ENCODE assay signal across 16 cellular contexts in genomic region chr20:62484478-62484877, GRCh38. TPM values are rescaled to one million over a fixed set of nuclear protein-coding genes. Genes with fewer than 3 reads are reported as not detected.
DNase-seq lines count a peak whose midpoint lies in the region; ATAC-seq and TF ChIP-seq lines count a peak whose summit lies in the region.
"Had no signal": no experiment of that assay in that cellular context is flagged by ENCODE, and none has a peak within 500 bp of the region (broad histone marks: within the 10 kb centered on the region; RNA-seq: fewer than 3 reads in every experiment).

No MANE protein-coding gene starts in this region.

- peaks cover 28% of the 10 kb centered on the region for H3F3A ChIP-seq in smooth muscle cell (ENCODE audit: low read depth)

- no peak overlapping the region for H2BK5ac ChIP-seq in mesenchymal stem cell (ENCODE audit: low read depth, low read length, poor library complexity, severe bottlenecking)

- H3K27ac ChIP-seq in RWPE2 (ENCODE audit: poor library complexity, severe bottlenecking) = no peak overlapping the region
- H3K27ac ChIP-seq in mesenchymal stem cell (ENCODE audit: low read length, poor library complexity, severe bottlenecking) = no peak overlapping the region
- peak overlapping the region; percentile 44 for H3K27ac ChIP-seq in smooth muscle cell (ENCODE audit: low read depth)
- H3K27ac ChIP-seq in CD8-positive, alpha-beta T cell (ENCODE audit: low read depth, low read length) = no peak overlapping the region
- H3K27ac ChIP-seq: A549, C4-2B had no signal

- no peak overlapping the region for H3K14ac ChIP-seq in mesenchymal stem cell (ENCODE audit: low read length in 2 of 2)

- no peaks in the 10 kb centered on the region for H3K79me1 ChIP-seq in mesenchymal stem cell (replicated peaks; ENCODE audit: low read length, poor library complexity, severe bottlenecking)

- H2AK5ac ChIP-seq in mesenchymal stem cell (ENCODE audit: low read length, severe bottlenecking) = no peak overlapping the region

- no peaks in the 10 kb centered on the region for H4K20me1 ChIP-seq in smooth muscle cell (ENCODE audit: low read depth)

- intact Hi-C loops in CD8-positive, alpha-beta T cell (cut with DNase I, micrococcal nuclease) = no loop called here

- H2BK120ac ChIP-seq in mesenchymal stem cell (ENCODE audit: low read depth, low read length) = no peak overlapping the region

- WGBS in mesenchymal stem cell = 93% methylated on average over 9 of the region's 9 CpGs
- 86% methylated on average over 9 of the region's 9 CpGs for WGBS in smooth muscle cell (ENCODE audit: low lambda C conversion rate)

- peak overlapping the region; percentile 34 for H3K9ac ChIP-seq in NT2/D1 (ENCODE audit: insufficient read length, low read depth)
- H3K9ac ChIP-seq in mesenchymal stem cell (ENCODE audit: low read length) = no peak overlapping the region
- no peak overlapping the region for H3K9ac ChIP-seq in smooth muscle cell (ENCODE audit: low read depth)

- DNase-seq in NT2/D1 (ENCODE audit: low read depth, low spot score) = no peak
- peak; percentile 85 for DNase-seq in RWPE2 (ENCODE audit: low spot score)
- DNase-seq in mesenchymal stem cell = no peak
- no peak for DNase-seq in smooth muscle cell (lab: John Stamatoyannopoulos, UW; ENCODE audit: unreplicated experiment)
- DNase-seq in CD8-positive, alpha-beta T cell = no peak
- DNase-seq in mesenteric fat pad (ENCODE audit: low spot score) = no peak
- DNase-seq: BE2C; CD4-positive, alpha-beta memory T cell; DMS53; HCEC 1CT; HFFc6 had no signal

- H3K36me3 Mint-ChIP-seq in CD8-positive, alpha-beta T cell = no peaks in the 10 kb centered on the region
- H3K36me3 Mint-ChIP-seq: CD4-positive, alpha-beta memory T cell had no signal

- no peaks in the 10 kb centered on the region for H3K79me2 ChIP-seq in smooth muscle cell (ENCODE audit: low read depth)

- H2BK12ac ChIP-seq in mesenchymal stem cell (ENCODE audit: low read length in 2 of 2) = no peak overlapping the region

- H3K4ac ChIP-seq in mesenchymal stem cell (ENCODE audit: low read depth in 1 of 2, low read length in 2 of 2) = no peak overlapping the region

- H3K4me3 Mint-ChIP-seq in CD8-positive, alpha-beta T cell = no peak overlapping the region
- H3K4me3 Mint-ChIP-seq: CD4-positive, alpha-beta memory T cell; HFFc6 had no signal

- ATAC-seq in RWPE2 (ENCODE audit: low read depth) (no peak), GM18867 (IDR thresholded peaks at IDR 0.05; ENCODE audit: unreplicated experiment) (no peak)
- no peak for ATAC-seq in CD8-positive, alpha-beta T cell

- H3K27me3 ChIP-seq in NT2/D1 (ENCODE audit: insufficient read depth, insufficient read length) = peaks cover 57% of the 10 kb centered on the region
- peaks cover 36% of the 10 kb centered on the region for H3K27me3 ChIP-seq in RWPE2 (ENCODE audit: insufficient read depth, poor library complexity, severe bottlenecking)
- H3K27me3 ChIP-seq in mesenchymal stem cell (ENCODE audit: control insufficient read depth in 1 of 2, insufficient read depth in 1 of 2, low read length in 2 of 2) = peaks cover 84 to 96% of the 10 kb centered on the region in 2 experiments
- no peaks in the 10 kb centered on the region for H3K27me3 ChIP-seq in smooth muscle cell (ENCODE audit: low read depth)
- H3K27me3 ChIP-seq in CD8-positive, alpha-beta T cell (ENCODE audit: insufficient read depth, low read length) = peaks cover 11% of the 10 kb centered on the region

- peaks cover 40% of the 10 kb centered on the region for H3K27me3 Mint-ChIP-seq in CD8-positive, alpha-beta T cell (ENCODE audit: low read depth)

- H3K18ac ChIP-seq in mesenchymal stem cell (ENCODE audit: low read depth in 1 of 2, low read length in 2 of 2) = no peak overlapping the region

- H4K91ac ChIP-seq in mesenchymal stem cell (ENCODE audit: low read length) = peak overlapping the region; percentile 16

- no peak for TF ChIP-seq CTCF in RWPE2 (IDR thresholded peaks at IDR 0.05; ENCODE audit: poor library complexity, severe bottlenecking)
- no peak for TF ChIP-seq CTCF in smooth muscle cell (IDR thresholded peaks at IDR 0.05; ENCODE audit: borderline replicate concordance, insufficient read depth, poor library complexity, severe bottlenecking)
- TF ChIP-seq CTCF in CD8-positive, alpha-beta T cell (IDR thresholded peaks at IDR 0.05) = no peak

- H3K9me3 ChIP-seq in NT2/D1 (ENCODE audit: insufficient read depth, low read length) = no peaks in the 10 kb centered on the region
- H3K9me3 ChIP-seq in RWPE2 (ENCODE audit: severe bottlenecking) = no peaks in the 10 kb centered on the region
- no peaks in the 10 kb centered on the region for H3K9me3 ChIP-seq in mesenchymal stem cell (ENCODE audit: control insufficient read depth, low read length)
- no peaks in the 10 kb centered on the region for H3K9me3 ChIP-seq in smooth muscle cell (replicated peaks; ENCODE audit: low read depth)
- no peaks in the 10 kb centered on the region for H3K9me3 ChIP-seq in CD8-positive, alpha-beta T cell (ENCODE audit: low read length)
- H3K9me3 ChIP-seq: A549, BE2C had no signal

- POLR2A ChIA-PET in CD8-positive, alpha-beta T cell (lab: Charles Lee) = no interaction called here

- H3K4me1 ChIP-seq in NT2/D1 (ENCODE audit: insufficient read depth, insufficient read length) (peaks cover 62% of the 10 kb centered on the region), RWPE2 (ENCODE audit: insufficient read depth, poor library complexity, severe bottlenecking) (peaks cover 8% of the 10 kb centered on the region), mesenchymal stem cell (ENCODE audit: control insufficient read depth, insufficient read depth, low read depth, low read length) (peaks cover 24% of the 10 kb centered on the region), smooth muscle cell (ENCODE audit: low read depth) (peaks cover 45% of the 10 kb centered on the region)
- peaks cover 13% of the 10 kb centered on the region for H3K4me1 ChIP-seq in CD8-positive, alpha-beta T cell (ENCODE audit: insufficient read depth, low read length)

- H3K4me2 ChIP-seq in mesenchymal stem cell (ENCODE audit: low read length, poor library complexity, severe bottlenecking) (no peak overlapping the region), smooth muscle cell (peak overlapping the region; percentile 82)

- no peak overlapping the region for H2BK15ac ChIP-seq in mesenchymal stem cell (ENCODE audit: low read depth, poor library complexity, severe bottlenecking)

- H2AFZ ChIP-seq in mesenchymal stem cell (ENCODE audit: low read depth, low read length) (no peak overlapping the region), smooth muscle cell (ENCODE audit: low read depth) (no peak overlapping the region)

- peaks cover 12% of the 10 kb centered on the region for H3K4me1 Mint-ChIP-seq in CD8-positive, alpha-beta T cell (ENCODE audit: low read depth)

- no peak overlapping the region for H3K27ac Mint-ChIP-seq in CD8-positive, alpha-beta T cell
- H3K27ac Mint-ChIP-seq: CD4-positive, alpha-beta memory T cell; HFFc6 had no signal

- H3K9me3 Mint-ChIP-seq in CD8-positive, alpha-beta T cell = no peaks in the 10 kb centered on the region
- H3K9me3 Mint-ChIP-seq: HFFc6 had no signal

- CTCF ChIA-PET in CD8-positive, alpha-beta T cell (lab: Charles Lee) = no interaction called here

- no peak overlapping the region for H3K23ac ChIP-seq in mesenchymal stem cell (ENCODE audit: low read length in 2 of 2)

- H3K36me3 ChIP-seq in NT2/D1 (ENCODE audit: insufficient read depth, insufficient read length, low read length) (no peaks in the 10 kb centered on the region), RWPE2 (ENCODE audit: low read depth) (no peaks in the 10 kb centered on the region), mesenchymal stem cell (ENCODE audit: control insufficient read depth in 1 of 2, insufficient read depth in 2 of 2, low read depth in 1 of 2, low read length in 2 of 2) (no peaks in the 10 kb centered on the region), smooth muscle cell (ENCODE audit: low read depth) (no peaks in the 10 kb centered on the region)
- H3K36me3 ChIP-seq in CD8-positive, alpha-beta T cell (ENCODE audit: insufficient read depth, low read length) = no peaks in the 10 kb centered on the region
- H3K36me3 ChIP-seq: BE2C had no signal

- no peak overlapping the region for H3K4me3 ChIP-seq in NT2/D1 (ENCODE audit: insufficient read length, low read depth)
- H3K4me3 ChIP-seq in RWPE2 (ENCODE audit: severe bottlenecking) = no peak overlapping the region
- no peak overlapping the region for H3K4me3 ChIP-seq in mesenchymal stem cell (ENCODE audit: insufficient read depth in 1 of 2, low read depth in 1 of 2, low read length in 2 of 2)
- H3K4me3 ChIP-seq in smooth muscle cell = no peak overlapping the region
- H3K4me3 ChIP-seq in CD8-positive, alpha-beta T cell (ENCODE audit: low read depth, low read length) = no peak overlapping the region
- H3K4me3 ChIP-seq: A549 had no signal

- H4K8ac ChIP-seq in mesenchymal stem cell (ENCODE audit: low read length) = no peak overlapping the region

RNA-seq across cellular contexts. Expression of gene GATA5, which starts 8.7 kb away (rescaled TPM):
- not detected for polyA plus RNA-seq in mesenchymal stem cell (2013, experiment 1 of 2)
- polyA plus RNA-seq in mesenchymal stem cell (2013, experiment 2 of 2) = not detected
- total RNA-seq in smooth muscle cell (1.6 and 1.9 TPM in 2 replicates), mesenteric fat pad (0.19 TPM)
- 9.2 and 9.4 TPM in 2 replicates for polyA plus RNA-seq in smooth muscle cell
- total RNA-seq in CD8-positive, alpha-beta T cell = not detected
- total RNA-seq: CD4-positive, alpha-beta memory T cell; HFFc6 had no signal
- polyA plus RNA-seq: AG04450; CD4-positive, alpha-beta memory T cell had no signal

RNA-seq across cellular contexts. Expression of gene RBBP8NL, which starts 57.1 kb away (rescaled TPM):
- not detected for polyA plus RNA-seq in mesenchymal stem cell (2013, experiment 1 of 2)
- polyA plus RNA-seq in mesenchymal stem cell (2013, experiment 2 of 2) = not detected
- total RNA-seq in smooth muscle cell = 0.27 and 0.40 TPM in 2 replicates
- 4.4 TPM in 1 of 2 replicates, not detected in the other for polyA plus RNA-seq in smooth muscle cell
- not detected for total RNA-seq in CD8-positive, alpha-beta T cell
- total RNA-seq in mesenteric fat pad = not detected
- total RNA-seq: CD4-positive, alpha-beta memory T cell; H4; HFFc6 had no signal
- polyA plus RNA-seq: A549; AG04450; CD4-positive, alpha-beta memory T cell had no signal
